In genomic region chr2:20473128-20473527, GRCh38 we compare ENCODE assay signal across 13 cellular contexts.
"Had no signal": no experiment of that assay in that cellular context is flagged by ENCODE, and none has a peak within 500 bp of the region (broad histone marks: within the 10 kb centered on the region; RNA-seq: fewer than 3 reads in every experiment).

No MANE protein-coding gene starts in this region.

- DNase-seq: activated CD4-positive, alpha-beta T cell treated with anti-CD3 and anti-CD28 coated beads, Interleukin-2, amount 10 ng/mL, durations not matched to agents 7 days and 5 days; activated gamma-delta T cell; activated naive CD8-positive, alpha-beta T cell treated with anti-CD3 and anti-CD28 coated beads for 36 hours; activated T-cell treated with anti-CD3 and anti-CD28 coated beads, Interleukin-2, amount 50 U/mL, for 1 hour; anterior cingulate cortex; foreskin keratinocyte; pancreas; SK-N-SH; small intestine; stimulated activated naive B cell treated with anti-CD40 and anti-IgM and Interleukin-4, amounts not matched to agents 10 μg/mL and 1 μg/mL and 100 μg/mL, for 72 hours; substantia nigra; T-helper 1 cell had no signal

- H3K36me3 ChIP-seq: pancreas had no signal

- H3K9me3 ChIP-seq: pancreas, SK-N-SH had no signal

- H3K4me2 ChIP-seq: SK-N-SH had no signal

- H3K27ac ChIP-seq: foreskin keratinocyte, pancreas had no signal

- H3K4me3 ChIP-seq: pancreas had no signal

- H3K9ac ChIP-seq: SK-N-SH had no signal

- H3K27me3 ChIP-seq: foreskin keratinocyte, pancreas had no signal

- H3K4me1 ChIP-seq: foreskin keratinocyte had no signal

- ATAC-seq: foreskin keratinocyte; pancreas; stimulated activated naive B cell treated with anti-CD40 and anti-IgM and Interleukin-4, amounts not matched to agents 10 μg/mL and 1 μg/mL and 100 μg/mL, for 72 hours; WTC11 had no signal
